ENCODE assay signal across 8 cellular contexts in genomic region chr13:41061914-41062837, GRCh38. TPM values are rescaled to one million over a fixed set of nuclear protein-coding genes. Genes with fewer than 3 reads are reported as not detected.
DNase-seq lines count a peak whose midpoint lies in the region; ATAC-seq and TF ChIP-seq lines count a peak whose summit lies in the region.

No MANE protein-coding gene starts in this region.

- no peaks in the 10 kb centered on the region for H3K9me3 ChIP-seq in tibial artery

- ATAC-seq in GM18868 (IDR thresholded peaks at IDR 0.05; ENCODE audit: unreplicated experiment): peak; percentile 26
- ATAC-seq in HG03064 (IDR thresholded peaks at IDR 0.05; ENCODE audit: low read depth, unreplicated experiment): peak; percentile 18

- intact Hi-C loops in lower leg skin (cut with DNase I; ENCODE audit: low total_unique reads): no loop called here
- intact Hi-C loops in tibial artery (cut with DNase I; ENCODE audit: low total_unique reads): no loop called here

- H3K4me3 ChIP-seq in lower leg skin (ENCODE audit: low read depth, poor library complexity, severe bottlenecking) (peak overlapping the region; percentile 76), tibial artery (peak overlapping the region; percentile 76 to 79)

- H3K27me3 ChIP-seq in tibial artery: no peaks in the 10 kb centered on the region

- peaks cover 12 to 16% (median 13%) of the 10 kb centered on the region in 3 donors for H3K36me3 ChIP-seq in tibial artery

- peak overlapping the region; percentile 95 to 97 for H3K27ac ChIP-seq in tibial artery

- TF ChIP-seq POLR2A in lower leg skin (IDR thresholded peaks at IDR 0.05): peak in 1 of 2 donors; percentile 27

- 1 to 2% methylated on average over 24 of the region's 24 CpGs for WGBS in lower leg skin, 2 donors

- peaks cover 0 to 59% (median 39%) of the 10 kb centered on the region in 4 donors for H3K4me1 ChIP-seq in tibial artery

- TF ChIP-seq CTCF in lower leg skin (IDR thresholded peaks at IDR 0.05) (no peak), tibial artery (IDR thresholded peaks at IDR 0.05) (no peak)

- DNase-seq in AG20443 (ENCODE audit: low spot score): peak; percentile 67
- DNase-seq in OCI-M1 (lab: John Stamatoyannopoulos, UW): peak; percentile 91
- peak; percentile 71 for DNase-seq in dedifferentiated amniotic fluid mesenchymal stem cell (ENCODE audit: extremely low spot score)
- DNase-seq in lower leg skin (ENCODE audit: low spot score in 2 of 2): no peak
- no peak for DNase-seq in tibial artery
- no peak for DNase-seq in NCI-H226

RNA-seq across cellular contexts. Expression of gene WBP4, which starts 0.9 kb away (rescaled TPM):
- 10 to 100 TPM in 2 of 4 donors, 1 to 10 TPM in 2; 7.2 to 11.2 (median 9.8) TPM for total RNA-seq in lower leg skin

RNA-seq across cellular contexts. Expression of gene ELF1, which starts 43.1 kb away (rescaled TPM):
- 100 to 1,000 TPM; 112 to 137 (median 125) TPM for total RNA-seq in lower leg skin

Comparison
In these comparisons a context has a peak if more than half of its experiments do, and no peak if none do; other contexts are left out.
1. DNase-seq: peak in AG20443 (single experiment), OCI-M1 (single experiment) and dedifferentiated amniotic fluid mesenchymal stem cell (single experiment); none in lower leg skin (0 of 2), tibial artery (0 of 2) and NCI-H226 (single experiment).